Comparison of ENCODE assay signal across 21 cellular contexts in genomic region chr16:50126183-50126582, GRCh38.
"Had no signal": no experiment of that assay in that cellular context is flagged by ENCODE, and none has a peak within 500 bp of the region (broad histone marks: within the 10 kb centered on the region; RNA-seq: fewer than 3 reads in every experiment).

No MANE protein-coding gene starts in this region.

- ATAC-seq: foreskin keratinocyte; left cardiac atrium; lower lobe of right lung; natural killer cell treated with Interleukin-12 subunit alpha and Interleukin-12 subunit beta and Interleukin-15 and Interleukin-18, amount 100 ng/mL, for 72 hours; sciatic nerve had no signal

- H3K36me3 ChIP-seq: left ventricle myocardium inferior, lower lobe of right lung, spleen had no signal

- H3K36me3 Mint-ChIP-seq: natural killer cell treated with Interleukin-12 subunit alpha and Interleukin-12 subunit beta and Interleukin-15 and Interleukin-18, amount 100 ng/mL, for 72 hours had no signal

- H3K9me3 ChIP-seq: left ventricle myocardium inferior, lower lobe of right lung, spleen had no signal

- H3K4me2 ChIP-seq: hepatocyte had no signal

- H3K9me3 Mint-ChIP-seq: endodermal cell; natural killer cell treated with Interleukin-12 subunit alpha and Interleukin-12 subunit beta and Interleukin-15 and Interleukin-18, amount 100 ng/mL, for 72 hours had no signal

- H3K79me2 ChIP-seq: hepatocyte had no signal

- H3K4me3 Mint-ChIP-seq: endodermal cell; natural killer cell treated with Interleukin-12 subunit alpha and Interleukin-12 subunit beta and Interleukin-15 and Interleukin-18, amount 100 ng/mL, for 72 hours had no signal

- FAIRE-seq: colon, endothelial cell of umbilical vein, kidney had no signal

- H2AFZ ChIP-seq: hepatocyte had no signal

- H3K4me1 ChIP-seq: foreskin keratinocyte, left ventricle myocardium inferior, lower lobe of right lung, spleen had no signal

- H3K27ac ChIP-seq: foreskin keratinocyte, hepatocyte, left ventricle myocardium inferior, lower lobe of right lung, spleen had no signal

- H3K27ac Mint-ChIP-seq: endodermal cell; natural killer cell treated with Interleukin-12 subunit alpha and Interleukin-12 subunit beta and Interleukin-15 and Interleukin-18, amount 100 ng/mL, for 72 hours had no signal

- H3K4me3 ChIP-seq: hepatocyte, left ventricle myocardium inferior, lower lobe of right lung, spleen had no signal

- H3K27me3 ChIP-seq: hepatocyte, spleen had no signal

- DNase-seq: effector CD4-positive, alpha-beta T cell; endodermal cell; erythroblast; foreskin keratinocyte; kidney; left cardiac atrium; left ventricle myocardium inferior; lower lobe of right lung; mesenchymal stem cell; midbrain; posterior cingulate gyrus; spleen; stimulated activated CD4-positive, alpha-beta T cell treated with anti-CD3 and anti-CD28 coated beads, Interleukin-2, amount 100 ng/mL, for 24 hours; stimulated activated CD4-positive, alpha-beta T cell treated with anti-CD3 and anti-CD28 coated beads, Interleukin-4, amount 100 ng/mL, for 4 hours; stimulated activated naive CD4-positive, alpha-beta T cell treated with Interleukin-2 at 50 U/mL for 16 hours; trophoblast cell had no signal
